ENCODE assay signal across 8 cellular contexts in genomic region chr19:12938054-12938535, GRCh38. TPM values are rescaled to one million over a fixed set of nuclear protein-coding genes. Genes with fewer than 3 reads are reported as not detected.
A peak's percentile ranks its signal among the peaks of the same experiment; 100 is the strongest.
DNase-seq lines count a peak whose midpoint lies in the region; ATAC-seq and TF ChIP-seq lines count a peak whose summit lies in the region.

No MANE protein-coding gene starts in this region.

- H3K27me3 Mint-ChIP-seq in chondrocyte (ENCODE audit: low read depth) = no peaks in the 10 kb centered on the region

- H3K4me1 Mint-ChIP-seq in chondrocyte (ENCODE audit: low read depth) = peaks cover 53% of the 10 kb centered on the region

- peaks cover 26% of the 10 kb centered on the region for H3K36me3 Mint-ChIP-seq in chondrocyte (ENCODE audit: low read depth)

- H3K9me3 Mint-ChIP-seq in chondrocyte (ENCODE audit: low read depth) = no peaks in the 10 kb centered on the region

- H3K4me3 ChIP-seq in AG10803 (ENCODE audit: low read length) = peak overlapping the region; percentile 96

- peak; percentile 87 for ATAC-seq in HG03442 (IDR thresholded peaks at IDR 0.05; ENCODE audit: unreplicated experiment)

- peak overlapping the region; percentile 97 for H3K4me3 Mint-ChIP-seq in chondrocyte (ENCODE audit: unreplicated experiment)

- peak overlapping the region; percentile 94 for H3K27ac Mint-ChIP-seq in chondrocyte (ENCODE audit: unreplicated experiment)

- TF ChIP-seq CTCF in AG10803 (conservative IDR thresholded peaks at IDR 0.05; ENCODE audit: low read length) = no peak
- TF ChIP-seq CTCF in chondrocyte (IDR thresholded peaks at IDR 0.05) = no peak

- DNase-seq in AG10803 (ENCODE audit: low read depth) (peak; percentile 99), GM19240 (ENCODE audit: insufficient read length, low spot score) (peak; percentile 87), NCI-H510A (lab: John Stamatoyannopoulos, UW) (peak; percentile 97), chondrocyte (ENCODE audit: low spot score) (peak; percentile 99), islet precursor cell (peak; percentile 99)
- peak; percentile 99 for DNase-seq in activated CD4-positive, alpha-beta T cell treated with anti-CD3 and anti-CD28 coated beads for 24 hours (ENCODE audit: low read depth in 2 of 2)
- DNase-seq in stimulated activated CD4-positive, alpha-beta T cell treated with anti-CD3 and anti-CD28 coated beads, Interleukin-12 subunit alpha, Interleukin-12 subunit beta, amount 100 ng/mL, for 4 hours = peak; percentile 98

RNA-seq across cellular contexts. Expression of gene CALR, which starts 0.3 kb away (rescaled TPM):
- 1,165 to 1,556 TPM (median 1,179 TPM) in 3 replicates for total RNA-seq in chondrocyte

RNA-seq across cellular contexts. Expression of gene FARSA, which starts 4.6 kb away (rescaled TPM):
- 46.4 to 53.3 TPM (median 47.4 TPM) in 3 replicates for total RNA-seq in chondrocyte

RNA-seq across cellular contexts. Expression of gene RAD23A, which starts 7.6 kb away (rescaled TPM):
- total RNA-seq in chondrocyte = 71.6 to 94.9 TPM (median 72.4 TPM) in 3 replicates

RNA-seq across cellular contexts. Expression of gene GADD45GIP1, which starts 18.9 kb away (rescaled TPM):
- 28.8 to 31.3 TPM (median 29.1 TPM) in 3 replicates for total RNA-seq in chondrocyte

RNA-seq across cellular contexts. Expression of gene SYCE2, which starts 19.0 kb away (rescaled TPM):
- 0.53 TPM in 1 of 3 replicates, not detected in the others for total RNA-seq in chondrocyte

Comparison
In these comparisons a context has a peak if more than half of its experiments do, and no peak if none do; other contexts are left out.
1. Peak in every context shown above with its lines: DNase-seq, ATAC-seq and H3K4me3 ChIP-seq.